ENCODE assay signal across 8 cellular contexts in the genomic region with DNA sequence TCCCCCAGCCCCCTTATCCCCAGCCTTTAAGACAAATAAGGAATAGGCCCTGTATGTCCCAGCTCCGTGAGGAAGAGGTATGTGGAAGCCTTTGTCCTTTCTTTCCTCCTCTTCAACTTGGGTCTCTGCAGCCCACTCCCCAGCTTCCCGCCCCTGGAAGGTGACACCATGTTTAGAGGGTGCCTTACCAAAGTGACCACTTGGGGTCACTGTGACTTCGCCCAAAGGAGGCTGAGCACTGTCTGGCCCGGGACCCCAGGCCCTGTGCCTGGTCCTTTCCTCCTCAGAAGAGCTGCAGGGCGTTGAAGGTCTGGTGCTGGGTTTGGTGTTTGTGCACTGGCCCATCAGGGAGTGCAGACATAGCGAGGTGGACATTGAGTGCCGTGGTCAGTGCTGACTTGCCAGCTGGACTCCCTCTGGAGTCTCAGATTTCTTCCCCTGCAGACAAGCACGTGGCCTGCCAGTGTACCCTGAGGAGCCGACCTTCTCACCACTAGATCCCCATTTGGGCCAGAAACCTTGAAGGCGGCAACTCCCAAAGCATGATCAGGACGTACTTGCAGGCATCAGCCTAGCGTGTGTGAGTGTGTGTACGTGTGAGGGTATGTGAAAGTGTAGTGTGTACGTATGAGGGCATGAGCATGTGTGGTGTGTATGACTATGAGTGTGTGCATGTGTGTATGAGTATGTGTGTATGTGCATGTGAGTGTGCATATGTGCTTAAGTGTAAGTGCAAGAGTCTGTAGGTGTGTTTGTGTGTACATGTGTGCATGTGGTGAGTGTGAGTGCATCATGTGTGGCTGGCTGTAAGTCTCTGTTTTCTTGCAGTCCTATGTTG.
DNase-seq lines count a peak whose midpoint lies in the region; ATAC-seq and TF ChIP-seq lines count a peak whose summit lies in the region.

No MANE protein-coding gene starts in this region.

- DNase-seq in NCI-H510A treated with DMSO at 0.1 percent for 48 hours (lab: John Stamatoyannopoulos, UW) (peak; percentile 5), NCI-H510A (lab: John Stamatoyannopoulos, UW) (no peak), GM23338 (ENCODE audit: low spot score) (peak; percentile 84), Peyer's patch (peak in 2 of 3 donors; percentile 17 to 48), epithelial cell of proximal tubule (ENCODE audit: low read depth) (no peak), nephron progenitor cell (peak; percentile 74), ureter (ENCODE audit: low spot score) (no peak)
- no peak for DNase-seq in naive thymus-derived CD8-positive, alpha-beta T cell

- no peaks in the 10 kb centered on the region for H3K36me3 ChIP-seq in GM23338 (ENCODE audit: insufficient read depth)
- no peaks in the 10 kb centered on the region for H3K36me3 ChIP-seq in Peyer's patch

- H3K79me2 ChIP-seq in GM23338 (replicated peaks; ENCODE audit: insufficient read depth), result no peaks in the 10 kb centered on the region

- H3K27ac ChIP-seq in GM23338 (ENCODE audit: low read depth) (no peak overlapping the region), Peyer's patch (no peak overlapping the region)

- H3K27me3 ChIP-seq in GM23338 (ENCODE audit: insufficient read depth) (no peaks in the 10 kb centered on the region), Peyer's patch (no peaks in the 10 kb centered on the region)

- TF ChIP-seq CTCF in GM23338 (conservative IDR thresholded peaks at IDR 0.05; ENCODE audit: low read depth in 2 of 2) (peak; percentile 88 to 96), Peyer's patch (IDR thresholded peaks at IDR 0.05) (peak in 5 of 6 experiments; percentile 15 to 52 (median 40)), epithelial cell of proximal tubule (conservative IDR thresholded peaks at IDR 0.05; ENCODE audit: low read depth, low read length) (peak; percentile 92), nephron progenitor cell (IDR thresholded peaks at IDR 0.05) (peak; percentile 88)

- no peak for TF ChIP-seq POLR2A in Peyer's patch (IDR thresholded peaks at IDR 0.05)

- no peaks in the 10 kb centered on the region for H3K9me3 ChIP-seq in Peyer's patch

- no peak overlapping the region for H3K4me3 Mint-ChIP-seq in GM23338
- H3K4me3 Mint-ChIP-seq in nephron progenitor cell, result no peak overlapping the region
- no peak overlapping the region for H3K4me3 Mint-ChIP-seq in naive thymus-derived CD8-positive, alpha-beta T cell

- peak; percentile 98 for ATAC-seq in GM23338
- ATAC-seq in naive thymus-derived CD8-positive, alpha-beta T cell, result no peak

- no peak overlapping the region for H3K4me2 ChIP-seq in GM23338

- H3K36me3 Mint-ChIP-seq in GM23338 (ENCODE audit: low read depth) (no peaks in the 10 kb centered on the region), nephron progenitor cell (ENCODE audit: low read depth) (no peaks in the 10 kb centered on the region)
- H3K36me3 Mint-ChIP-seq in naive thymus-derived CD8-positive, alpha-beta T cell, result no peaks in the 10 kb centered on the region

- no peaks in the 10 kb centered on the region for H4K20me1 ChIP-seq in GM23338 (replicated peaks; ENCODE audit: insufficient read depth)

- H3F3A ChIP-seq in GM23338 (replicated peaks; ENCODE audit: low read depth), result no peaks in the 10 kb centered on the region

- H3K9me3 Mint-ChIP-seq in GM23338 (no peaks in the 10 kb centered on the region), nephron progenitor cell (no peaks in the 10 kb centered on the region)
- no peaks in the 10 kb centered on the region for H3K9me3 Mint-ChIP-seq in naive thymus-derived CD8-positive, alpha-beta T cell

- H3K27me3 Mint-ChIP-seq in GM23338 (ENCODE audit: insufficient read depth, low read depth, poor library complexity) (peaks cover 4% of the 10 kb centered on the region), nephron progenitor cell (ENCODE audit: low read depth, poor library complexity) (no peaks in the 10 kb centered on the region)
- H3K27me3 Mint-ChIP-seq in naive thymus-derived CD8-positive, alpha-beta T cell, result peaks cover 6 to 29% (median 15%) of the 10 kb centered on the region in 5 donors

- H2AFZ ChIP-seq in GM23338, result no peak overlapping the region; the same call in 1 of the 2 replicates

- H3K4me1 ChIP-seq in GM23338 (ENCODE audit: insufficient read depth) (peaks cover 6% of the 10 kb centered on the region; the same call in 1 of the 2 replicates), Peyer's patch (no peaks in the 10 kb centered on the region)

- no peak overlapping the region for H3K4me3 ChIP-seq in GM23338
- H3K4me3 ChIP-seq in Peyer's patch, result no peak overlapping the region
- no peak overlapping the region for H3K4me3 ChIP-seq in epithelial cell of proximal tubule (ENCODE audit: low read depth, low read length)

- peaks cover 6% of the 10 kb centered on the region for H3K4me1 Mint-ChIP-seq in GM23338
- H3K4me1 Mint-ChIP-seq in nephron progenitor cell, result peaks cover 15% of the 10 kb centered on the region
- H3K4me1 Mint-ChIP-seq in naive thymus-derived CD8-positive, alpha-beta T cell, result peaks cover 0 to 2% (median 0%) of the 10 kb centered on the region in 4 donors

- H3K27ac Mint-ChIP-seq in GM23338, result no peak overlapping the region
- no peak overlapping the region for H3K27ac Mint-ChIP-seq in nephron progenitor cell
- no peak overlapping the region for H3K27ac Mint-ChIP-seq in naive thymus-derived CD8-positive, alpha-beta T cell

- POLR2A ChIA-PET in naive thymus-derived CD8-positive, alpha-beta T cell (lab: Charles Lee), result no interaction called here

- H3K9me2 ChIP-seq in GM23338 (ENCODE audit: insufficient read depth), result no peaks in the 10 kb centered on the region

TF ChIP-seq in GM23338, 12 proteins besides CTCF, POLR2A, EP300 and RAD21 (continues in another document):
- no peak for TF ChIP-seq EZH2phosphoT487 (IDR thresholded peaks at IDR 0.05; ENCODE audit: unreplicated experiment)
- no peak for TF ChIP-seq ZNF331 (CRISPR knock-in tag; IDR thresholded peaks at IDR 0.05; ENCODE audit: low read depth)
- no peak for TF ChIP-seq JUNB (IDR thresholded peaks at IDR 0.05; ENCODE audit: unreplicated experiment)
- TF ChIP-seq NANOG (IDR thresholded peaks at IDR 0.05; ENCODE audit: borderline replicate concordance), result no peak
- no peak for TF ChIP-seq STAT1 (IDR thresholded peaks at IDR 0.05; ENCODE audit: unreplicated experiment)
- TF ChIP-seq, protein P1, sequence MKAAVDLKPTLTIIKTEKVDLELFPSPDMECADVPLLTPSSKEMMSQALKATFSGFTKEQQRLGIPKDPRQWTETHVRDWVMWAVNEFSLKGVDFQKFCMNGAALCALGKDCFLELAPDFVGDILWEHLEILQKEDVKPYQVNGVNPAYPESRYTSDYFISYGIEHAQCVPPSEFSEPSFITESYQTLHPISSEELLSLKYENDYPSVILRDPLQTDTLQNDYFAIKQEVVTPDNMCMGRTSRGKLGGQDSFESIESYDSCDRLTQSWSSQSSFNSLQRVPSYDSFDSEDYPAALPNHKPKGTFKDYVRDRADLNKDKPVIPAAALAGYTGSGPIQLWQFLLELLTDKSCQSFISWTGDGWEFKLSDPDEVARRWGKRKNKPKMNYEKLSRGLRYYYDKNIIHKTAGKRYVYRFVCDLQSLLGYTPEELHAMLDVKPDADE (IDR thresholded peaks at IDR 0.05), result no peak
- TF ChIP-seq, protein P2, sequence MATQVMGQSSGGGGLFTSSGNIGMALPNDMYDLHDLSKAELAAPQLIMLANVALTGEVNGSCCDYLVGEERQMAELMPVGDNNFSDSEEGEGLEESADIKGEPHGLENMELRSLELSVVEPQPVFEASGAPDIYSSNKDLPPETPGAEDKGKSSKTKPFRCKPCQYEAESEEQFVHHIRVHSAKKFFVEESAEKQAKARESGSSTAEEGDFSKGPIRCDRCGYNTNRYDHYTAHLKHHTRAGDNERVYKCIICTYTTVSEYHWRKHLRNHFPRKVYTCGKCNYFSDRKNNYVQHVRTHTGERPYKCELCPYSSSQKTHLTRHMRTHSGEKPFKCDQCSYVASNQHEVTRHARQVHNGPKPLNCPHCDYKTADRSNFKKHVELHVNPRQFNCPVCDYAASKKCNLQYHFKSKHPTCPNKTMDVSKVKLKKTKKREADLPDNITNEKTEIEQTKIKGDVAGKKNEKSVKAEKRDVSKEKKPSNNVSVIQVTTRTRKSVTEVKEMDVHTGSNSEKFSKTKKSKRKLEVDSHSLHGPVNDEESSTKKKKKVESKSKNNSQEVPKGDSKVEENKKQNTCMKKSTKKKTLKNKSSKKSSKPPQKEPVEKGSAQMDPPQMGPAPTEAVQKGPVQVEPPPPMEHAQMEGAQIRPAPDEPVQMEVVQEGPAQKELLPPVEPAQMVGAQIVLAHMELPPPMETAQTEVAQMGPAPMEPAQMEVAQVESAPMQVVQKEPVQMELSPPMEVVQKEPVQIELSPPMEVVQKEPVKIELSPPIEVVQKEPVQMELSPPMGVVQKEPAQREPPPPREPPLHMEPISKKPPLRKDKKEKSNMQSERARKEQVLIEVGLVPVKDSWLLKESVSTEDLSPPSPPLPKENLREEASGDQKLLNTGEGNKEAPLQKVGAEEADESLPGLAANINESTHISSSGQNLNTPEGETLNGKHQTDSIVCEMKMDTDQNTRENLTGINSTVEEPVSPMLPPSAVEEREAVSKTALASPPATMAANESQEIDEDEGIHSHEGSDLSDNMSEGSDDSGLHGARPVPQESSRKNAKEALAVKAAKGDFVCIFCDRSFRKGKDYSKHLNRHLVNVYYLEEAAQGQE (IDR thresholded peaks at IDR 0.05; ENCODE audit: unreplicated experiment), result no peak
- TF ChIP-seq EZH2 (IDR thresholded peaks at IDR 0.05; ENCODE audit: low read depth, unreplicated experiment), result no peak

Comparison
In these comparisons a context has a peak if more than half of its experiments do, and no peak if none do; other contexts are left out.
1. DNase-seq: peak in NCI-H510A treated with DMSO at 0.1 percent for 48 hours (single experiment), GM23338 (single experiment), Peyer's patch (2 of 3) and nephron progenitor cell (single experiment); none in NCI-H510A (single experiment), epithelial cell of proximal tubule (single experiment), ureter (single experiment) and naive thymus-derived CD8-positive, alpha-beta T cell (0 of 10).
2. CTCF ChIP-seq: peak in every context shown above with its lines; median percentile 92 in GM23338; 92 in epithelial cell of proximal tubule; 88 in nephron progenitor cell; 40 in Peyer's patch.